In the genomic region with DNA sequence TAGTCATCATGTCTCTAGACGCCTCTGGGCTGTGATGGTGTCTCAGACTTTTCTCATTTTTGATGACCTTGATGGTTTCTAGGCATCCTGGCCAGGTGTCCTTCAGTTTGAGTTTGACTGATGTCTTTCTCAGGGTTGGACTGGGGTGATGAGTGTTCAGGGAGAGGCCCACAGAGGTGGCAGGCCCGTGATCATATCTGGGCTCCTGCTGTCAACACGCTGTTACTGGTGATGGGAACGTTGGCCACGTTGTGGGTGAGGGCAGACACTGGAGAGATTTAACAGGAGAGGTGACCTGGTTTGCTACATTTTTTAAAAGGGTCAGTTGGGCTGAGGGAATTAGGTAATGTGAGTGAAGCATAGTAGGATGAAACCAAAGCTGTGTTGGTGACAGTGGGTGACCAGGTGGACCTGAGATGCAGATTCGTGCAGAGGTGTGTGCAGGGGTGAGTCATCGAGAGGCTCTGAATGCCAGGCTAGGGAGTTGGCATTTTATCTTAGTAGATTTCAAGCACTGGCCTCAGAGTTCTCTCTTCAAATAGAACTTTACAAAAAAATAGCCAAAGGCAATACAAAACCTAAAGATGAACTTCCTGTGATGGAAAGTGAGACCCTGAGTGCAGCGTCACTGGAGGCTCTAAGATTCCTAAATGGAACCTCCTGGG, we compare ENCODE assay signal across 14 cellular contexts.
DNase-seq lines count a peak whose midpoint lies in the region; ATAC-seq, FAIRE-seq and TF ChIP-seq lines count a peak whose summit lies in the region.
"Had no signal": no experiment of that assay in that cellular context is flagged by ENCODE, and none has a peak within 500 bp of the region (broad histone marks: within the 10 kb centered on the region; RNA-seq: fewer than 3 reads in every experiment).

No MANE protein-coding gene starts in this region.

- intact Hi-C loops in ovary (cut with DNase I) = no loop called here

- H3K4me3 ChIP-seq in BLaER1 treated with 17β-estradiol and CSF1 and Interleukin-3, amounts not matched to agents 10 nM and 100 nM = 0 out of 20 replicates have a peak overlapping the region, but pooled peaks of 1 of the 10 experiments have one; percentile 2
- H3K4me3 ChIP-seq in HL-60 (replicated peaks; ENCODE audit: insufficient read depth, low read length) (no peak overlapping the region), keratinocyte (ENCODE audit: control insufficient read depth in 2 of 3, extremely low read depth in 1 of 3, insufficient read depth in 2 of 3, low read depth in 1 of 3, low read length in 3 of 3) (no peak overlapping the region), ovary (no peak overlapping the region)
- H3K4me3 ChIP-seq: GM23338 had no signal

- H3K36me3 ChIP-seq in BLaER1 treated with 17β-estradiol and CSF1 and Interleukin-3, amounts not matched to agents 10 nM and 100 nM = peaks cover 0 to 19% (median 0%) of the 10 kb centered on the region in 11 experiments; a peak in 5 of 22 replicates
- H3K36me3 ChIP-seq in keratinocyte (ENCODE audit: control insufficient read depth in 2 of 2, extremely low read depth in 1 of 2, insufficient read depth in 2 of 2, low read length in 2 of 2) (no peaks in the 10 kb centered on the region), ovary (no peaks in the 10 kb centered on the region)

- H3K9ac ChIP-seq in BLaER1 treated with 17β-estradiol and CSF1 and Interleukin-3, amounts not matched to agents 10 nM and 100 nM = peak overlapping the region in 6 of 11 experiments; percentile 17 to 62 (median 37); a peak in 8 of 22 replicates
- no peak overlapping the region for H3K9ac ChIP-seq in keratinocyte (ENCODE audit: control insufficient read depth, extremely low read depth, insufficient read depth, low read length)
- H3K9ac ChIP-seq: KMS-11 had no signal

- peak overlapping the region in 9 of 11 experiments; percentile 51 to 83 (median 75); a peak in 18 of 22 replicates for H3K27ac ChIP-seq in BLaER1 treated with 17β-estradiol and CSF1 and Interleukin-3, amounts not matched to agents 10 nM and 100 nM
- H3K27ac ChIP-seq in HL-60 (replicated peaks) = peak overlapping the region; percentile 63
- no peak overlapping the region for H3K27ac ChIP-seq in keratinocyte (ENCODE audit: control insufficient read depth, insufficient read depth, low read length)
- no peak overlapping the region for H3K27ac ChIP-seq in ovary
- H3K27ac ChIP-seq: KMS-11 had no signal

- dilution Hi-C loops in keratinocyte (cut with MboI; ENCODE audit: extremely low pct_ligation_motif_present, low sequenced_read_pairs) = no loop called here

- ATAC-seq in GM18502 (IDR thresholded peaks at IDR 0.05; ENCODE audit: poor library complexity, unreplicated experiment) = no peak
- ATAC-seq: GM23338 had no signal

- peaks cover 0 to 11% (median 0%) of the 10 kb centered on the region in 11 experiments; a peak in 5 of 22 replicates for H3K9me3 ChIP-seq in BLaER1 treated with 17β-estradiol and CSF1 and Interleukin-3, amounts not matched to agents 10 nM and 100 nM (replicated peaks in 1 of 11)
- H3K9me3 ChIP-seq in keratinocyte (ENCODE audit: control insufficient read depth, low read depth, low read length) (no peaks in the 10 kb centered on the region), ovary (no peaks in the 10 kb centered on the region)

- no peaks in the 10 kb centered on the region for H3K27me3 ChIP-seq in BLaER1 treated with 17β-estradiol and CSF1 and Interleukin-3, amounts not matched to agents 10 nM and 100 nM
- H3K27me3 ChIP-seq in HL-60 (ENCODE audit: insufficient read depth, poor library complexity, severe bottlenecking) = no peaks in the 10 kb centered on the region
- peaks cover 13% of the 10 kb centered on the region for H3K27me3 ChIP-seq in keratinocyte (ENCODE audit: control insufficient read depth, extremely low read depth, insufficient read depth, low read length)
- no peaks in the 10 kb centered on the region for H3K27me3 ChIP-seq in ovary

- H2AFZ ChIP-seq in keratinocyte (ENCODE audit: control insufficient read depth, low read length) = no peak overlapping the region
- H2AFZ ChIP-seq: GM23338 had no signal

- TF ChIP-seq CTCF in HL-60 (IDR thresholded peaks at IDR 0.05; ENCODE audit: insufficient read depth, low read length) = no peak
- no peak for TF ChIP-seq CTCF in keratinocyte (optimal IDR thresholded peaks at IDR 0.05 in 1 of 3, IDR thresholded peaks at IDR 0.05 in 1 of 3, conservative IDR thresholded peaks at IDR 0.05 in 1 of 3; ENCODE audit: extremely low read depth in 1 of 3, insufficient read depth in 2 of 3, low read length in 3 of 3)
- no peak for TF ChIP-seq CTCF in ovary (IDR thresholded peaks at IDR 0.05)

- WGBS in ovary, 3 donors = 75 to 87% (median 81%) methylated on average over 8 of the region's 8 CpGs

- H4K20me1 ChIP-seq in BLaER1 treated with 17β-estradiol and CSF1 and Interleukin-3, amounts not matched to agents 10 nM and 100 nM = peaks cover 0 to 52% (median 0%) of the 10 kb centered on the region in 11 experiments; a peak in 8 of 22 replicates
- H4K20me1 ChIP-seq in keratinocyte (ENCODE audit: control insufficient read depth, extremely low read depth, insufficient read depth, low read length) = no peaks in the 10 kb centered on the region

- H3K4me2 ChIP-seq in BLaER1 treated with 17β-estradiol and CSF1 and Interleukin-3, amounts not matched to agents 10 nM and 100 nM = peak overlapping the region; percentile 65 to 96 (median 88)
- no peak overlapping the region for H3K4me2 ChIP-seq in keratinocyte (ENCODE audit: control insufficient read depth, extremely low read depth, insufficient read depth, low read depth, low read length)
- H3K4me2 ChIP-seq: GM23338, KMS-11 had no signal

- no peak for TF ChIP-seq POLR2A in ovary (IDR thresholded peaks at IDR 0.05)

- TF ChIP-seq EP300 in ovary (IDR thresholded peaks at IDR 0.05) = no peak

- no peak for DNase-seq in HL-60 (ENCODE audit: low read depth in 1 of 2, low spot score in 1 of 2)
- peak; percentile 47 for DNase-seq in RPMI8226
- no peak for DNase-seq in keratinocyte (ENCODE audit: low read depth, low spot score)
- DNase-seq in nucleus accumbens (lab: John Stamatoyannopoulos, UW) = no peak
- no peak for DNase-seq in HT-29 (ENCODE audit: low spot score)
- no peak for DNase-seq in ovary
- DNase-seq: CD4-positive, alpha-beta T cell; NCI-H187 treated with DMSO at 0.1 percent for 48 hours; NCI-H446; SHP77 had no signal

- FAIRE-seq in keratinocyte (lab: Jason Lieb, UNC) = peak; percentile 13

- no peaks in the 10 kb centered on the region for H3K9me1 ChIP-seq in keratinocyte (ENCODE audit: control insufficient read depth, extremely low read depth, insufficient read depth, low read length)

- H3K4me1 ChIP-seq in BLaER1 treated with 17β-estradiol and CSF1 and Interleukin-3, amounts not matched to agents 10 nM and 100 nM = peaks cover 44 to 75% (median 64%) of the 10 kb centered on the region in 10 experiments
- H3K4me1 ChIP-seq in keratinocyte (ENCODE audit: control insufficient read depth, extremely low read depth, insufficient read depth, low read length) = peaks cover 4% of the 10 kb centered on the region
- no peaks in the 10 kb centered on the region for H3K4me1 ChIP-seq in ovary (ENCODE audit: insufficient read depth)

- H3K79me2 ChIP-seq in keratinocyte (ENCODE audit: control insufficient read depth, insufficient read depth, low read length) = no peaks in the 10 kb centered on the region

Comparison
In these comparisons a context has a peak if more than half of its experiments do, and no peak if none do; other contexts are left out.
1. H3K27ac ChIP-seq: peak in BLaER1 treated with 17β-estradiol and CSF1 and Interleukin-3, amounts not matched to agents 10 nM and 100 nM (9 of 11) and HL-60 (single experiment); none in keratinocyte (single experiment) and ovary (0 of 2).